Comparison of ENCODE assay signal across 36 cellular contexts in genomic region chrX:111861605-111862004, GRCh38. TPM values are rescaled to one million over a fixed set of nuclear protein-coding genes. Genes with fewer than 3 reads are reported as not detected.
"Had no signal": no experiment of that assay in that cellular context is flagged by ENCODE, and none has a peak within 500 bp of the region (broad histone marks: within the 10 kb centered on the region; RNA-seq: fewer than 3 reads in every experiment).

No MANE protein-coding gene starts in this region.

- H3K4me1 ChIP-seq: adrenal gland, body of pancreas, esophagus muscularis mucosa, foreskin keratinocyte, gastrocnemius medialis had no signal

- H3K36me3 ChIP-seq: adrenal gland, esophagus muscularis mucosa, gastrocnemius medialis, WERI-Rb-1 had no signal

- ATAC-seq: activated CD4-positive, CD25-positive, alpha-beta regulatory T cell treated with anti-CD3 and anti-CD28 coated beads, Interleukin-2, amount 50 U/mL, for 24 hours; activated CD8-positive, alpha-beta memory T cell treated with anti-CD3 and anti-CD28 coated beads, Interleukin-2, amount 10 ng/mL, durations not matched to agents 7 days and 5 days; activated CD8-positive, alpha-beta T cell treated with anti-CD3 and anti-CD28 coated beads, Interleukin-2, amount 10 ng/mL, durations not matched to agents 7 days and 5 days; activated naive CD8-positive, alpha-beta T cell treated with anti-CD3 and anti-CD28 coated beads, Interleukin-2, amount 50 U/mL, for 24 hours; body of pancreas; effector memory CD8-positive, alpha-beta T cell; foreskin keratinocyte; gastrocnemius medialis; T-helper 17 cell had no signal

- H3K27ac ChIP-seq: adrenal gland, body of pancreas, esophagus muscularis mucosa, foreskin keratinocyte, gastrocnemius medialis, WERI-Rb-1 had no signal

- H3K4me1 Mint-ChIP-seq: activated B cell treated with CpG ODN at 0.5 μM for 24 hours; activated CD4-positive, alpha-beta T cell treated with anti-CD3 and anti-CD28 coated beads, Interleukin-2, amount 10 ng/mL, durations not matched to agents 24 days and 14 days; activated CD8-positive, alpha-beta memory T cell treated with anti-CD3 and anti-CD28 coated beads, Interleukin-2, amount 10 ng/mL, durations not matched to agents 7 days and 5 days; activated naive CD4-positive, alpha-beta T cell treated with anti-CD3 and anti-CD28 coated beads, Interleukin-2, amount 50 U/mL, for 24 hours; activated naive CD8-positive, alpha-beta T cell treated with anti-CD3 and anti-CD28 coated beads for 36 hours; activated naive CD8-positive, alpha-beta T cell treated with anti-CD3 and anti-CD28 coated beads, Interleukin-2, amount 50 U/mL, for 24 hours; T-helper 17 cell had no signal

- H3K9me3 ChIP-seq: adrenal gland, body of pancreas, esophagus muscularis mucosa, gastrocnemius medialis had no signal

- H3K27me3 Mint-ChIP-seq: activated B cell treated with CpG ODN at 0.5 μM for 24 hours; activated CD4-positive, alpha-beta T cell treated with anti-CD3 and anti-CD28 coated beads, Interleukin-2, amount 10 ng/mL, durations not matched to agents 24 days and 14 days; activated CD8-positive, alpha-beta memory T cell treated with anti-CD3 and anti-CD28 coated beads, Interleukin-2, amount 10 ng/mL, durations not matched to agents 7 days and 5 days; activated naive CD8-positive, alpha-beta T cell treated with anti-CD3 and anti-CD28 coated beads for 36 hours; activated naive CD8-positive, alpha-beta T cell treated with anti-CD3 and anti-CD28 coated beads, Interleukin-2, amount 50 U/mL, for 24 hours had no signal

- H3K4me3 Mint-ChIP-seq: activated B cell treated with CpG ODN at 0.5 μM for 24 hours; activated CD4-positive, alpha-beta memory T cell treated with anti-CD3 and anti-CD28 coated beads for 36 hours; activated CD4-positive, alpha-beta T cell treated with anti-CD3 and anti-CD28 coated beads, Interleukin-2, amount 10 ng/mL, durations not matched to agents 24 days and 14 days; activated CD8-positive, alpha-beta memory T cell treated with anti-CD3 and anti-CD28 coated beads, Interleukin-2, amount 10 ng/mL, durations not matched to agents 7 days and 5 days; activated CD8-positive, alpha-beta T cell treated with anti-CD3 and anti-CD28 coated beads, Interleukin-2, amount 10 ng/mL, durations not matched to agents 7 days and 5 days; activated naive CD4-positive, alpha-beta T cell treated with anti-CD3 and anti-CD28 coated beads for 36 hours; activated naive CD4-positive, alpha-beta T cell treated with anti-CD3 and anti-CD28 coated beads, Interleukin-2, amount 50 U/mL, for 24 hours; activated naive CD8-positive, alpha-beta T cell treated with anti-CD3 and anti-CD28 coated beads for 36 hours; activated naive CD8-positive, alpha-beta T cell treated with anti-CD3 and anti-CD28 coated beads, Interleukin-2, amount 50 U/mL, for 24 hours; activated T-helper 1 cell treated with anti-CD3 and anti-CD28 coated beads, Interleukin-12 subunit alpha, Interleukin-12 subunit beta, Interleukin-2, Interleukin-4 antibody, amounts not matched to agents 30 ng/mL and 10 ng/mL and 1 ng/mL, durations not matched to agents 14 hours and 24 hours and 36 hours; effector memory CD8-positive, alpha-beta T cell; T-helper 17 cell; T-helper 2 cell treated with Interferon-gamma antibody and Interleukin-4, amounts not matched to agents 5 μg/mL and 100 μg/mL, for 36 hours had no signal

- H3K36me3 Mint-ChIP-seq: activated CD4-positive, alpha-beta memory T cell treated with anti-CD3 and anti-CD28 coated beads for 36 hours; activated CD8-positive, alpha-beta memory T cell treated with anti-CD3 and anti-CD28 coated beads, Interleukin-2, amount 10 ng/mL, durations not matched to agents 7 days and 5 days; activated naive CD4-positive, alpha-beta T cell treated with anti-CD3 and anti-CD28 coated beads, Interleukin-2, amount 50 U/mL, for 24 hours; activated naive CD8-positive, alpha-beta T cell treated with anti-CD3 and anti-CD28 coated beads for 36 hours had no signal

- H3K27me3 ChIP-seq: body of pancreas, foreskin keratinocyte had no signal

- H3K9me3 Mint-ChIP-seq: activated B cell treated with CpG ODN at 0.5 μM for 24 hours; activated CD4-positive, alpha-beta memory T cell treated with anti-CD3 and anti-CD28 coated beads for 36 hours; activated CD4-positive, alpha-beta T cell treated with anti-CD3 and anti-CD28 coated beads, Interleukin-2, amount 10 ng/mL, durations not matched to agents 24 days and 14 days; activated naive CD4-positive, alpha-beta T cell treated with anti-CD3 and anti-CD28 coated beads for 36 hours; activated naive CD4-positive, alpha-beta T cell treated with anti-CD3 and anti-CD28 coated beads, Interleukin-2, amount 50 U/mL, for 24 hours; activated naive CD8-positive, alpha-beta T cell treated with anti-CD3 and anti-CD28 coated beads for 36 hours; activated naive CD8-positive, alpha-beta T cell treated with anti-CD3 and anti-CD28 coated beads, Interleukin-2, amount 50 U/mL, for 24 hours; activated T-helper 1 cell treated with anti-CD3 and anti-CD28 coated beads, Interleukin-12 subunit alpha, Interleukin-12 subunit beta, Interleukin-2, Interleukin-4 antibody, amounts not matched to agents 30 ng/mL and 10 ng/mL and 1 ng/mL, durations not matched to agents 14 hours and 24 hours and 36 hours; activated T-helper 2 cell treated with anti-CD3 and anti-CD28 coated beads, Interferon-gamma antibody, Interleukin-2, Interleukin-4, amounts not matched to agents 10 μg/mL and 5 μg/mL and 100 μg/mL, durations not matched to agents 14 hours and 24 hours and 36 hours; effector memory CD8-positive, alpha-beta T cell; T-helper 2 cell treated with Interferon-gamma antibody and Interleukin-4, amounts not matched to agents 5 μg/mL and 100 μg/mL, for 36 hours had no signal

- H3K27ac Mint-ChIP-seq: activated B cell treated with CpG ODN at 0.5 μM for 24 hours; activated CD4-positive, alpha-beta memory T cell treated with anti-CD3 and anti-CD28 coated beads for 36 hours; activated CD4-positive, alpha-beta T cell treated with anti-CD3 and anti-CD28 coated beads, Interleukin-2, amount 10 ng/mL, durations not matched to agents 24 days and 14 days; activated CD8-positive, alpha-beta memory T cell treated with anti-CD3 and anti-CD28 coated beads, Interleukin-2, amount 10 ng/mL, durations not matched to agents 7 days and 5 days; activated CD8-positive, alpha-beta T cell treated with anti-CD3 and anti-CD28 coated beads, Interleukin-2, amount 10 ng/mL, durations not matched to agents 7 days and 5 days; activated naive CD4-positive, alpha-beta T cell treated with anti-CD3 and anti-CD28 coated beads for 36 hours; activated naive CD4-positive, alpha-beta T cell treated with anti-CD3 and anti-CD28 coated beads, Interleukin-2, amount 50 U/mL, for 24 hours; activated naive CD8-positive, alpha-beta T cell treated with anti-CD3 and anti-CD28 coated beads for 36 hours; activated naive CD8-positive, alpha-beta T cell treated with anti-CD3 and anti-CD28 coated beads, Interleukin-2, amount 50 U/mL, for 24 hours; activated T-helper 1 cell treated with anti-CD3 and anti-CD28 coated beads, Interleukin-12 subunit alpha, Interleukin-12 subunit beta, Interleukin-2, Interleukin-4 antibody, amounts not matched to agents 30 ng/mL and 10 ng/mL and 1 ng/mL, durations not matched to agents 14 hours and 24 hours and 36 hours; activated T-helper 2 cell treated with anti-CD3 and anti-CD28 coated beads, Interferon-gamma antibody, Interleukin-2, Interleukin-4, amounts not matched to agents 10 μg/mL and 5 μg/mL and 100 μg/mL, durations not matched to agents 14 hours and 24 hours and 36 hours; effector memory CD8-positive, alpha-beta T cell; T-helper 17 cell; T-helper 2 cell treated with Interferon-gamma antibody and Interleukin-4, amounts not matched to agents 5 μg/mL and 100 μg/mL, for 36 hours had no signal

- H3K4me3 ChIP-seq: adrenal gland, body of pancreas, esophagus muscularis mucosa, gastrocnemius medialis had no signal

- DNase-seq: activated B cell treated with CpG ODN at 0.5 μM for 24 hours; activated CD4-positive, alpha-beta memory T cell treated with anti-CD3 and anti-CD28 coated beads for 36 hours; activated CD4-positive, alpha-beta T cell treated with anti-CD3 and anti-CD28 coated beads, Interleukin-2, amount 10 ng/mL, durations not matched to agents 24 days and 14 days; activated CD8-positive, alpha-beta memory T cell treated with anti-CD3 and anti-CD28 coated beads, Interleukin-2, amount 10 ng/mL, durations not matched to agents 7 days and 5 days; activated CD8-positive, alpha-beta memory T cell treated with anti-CD3 and anti-CD28 coated beads, Interleukin-2, amount 50 U/mL, for 4 hours; activated CD8-positive, alpha-beta T cell treated with anti-CD3 and anti-CD28 coated beads, Interleukin-2, amount 10 ng/mL, durations not matched to agents 7 days and 5 days; activated effector memory CD4-positive, alpha-beta T cell treated with anti-CD3 and anti-CD28 coated beads, Interleukin-2, amount 50 U/mL, for 16 hours; activated naive CD4-positive, alpha-beta T cell treated with anti-CD3 and anti-CD28 coated beads for 36 hours; activated naive CD8-positive, alpha-beta T cell treated with anti-CD3 and anti-CD28 coated beads for 36 hours; activated naive CD8-positive, alpha-beta T cell treated with anti-CD3 and anti-CD28 coated beads, Interleukin-2, amount 50 U/mL, for 24 hours; activated T-cell treated with anti-CD3 and anti-CD28 coated beads, Interleukin-2, amount 50 U/mL, for 1 hour; activated T-cell treated with anti-CD3 and anti-CD28 coated beads, Interleukin-2, amount 50 U/mL, for 48 hours; adrenal gland; amygdala; aorta; body of pancreas; caudate nucleus; cortex of kidney; dermis blood vessel endothelial cell; effector CD4-positive, alpha-beta T cell; effector memory CD8-positive, alpha-beta T cell; erythroblast; foreskin keratinocyte; gastrocnemius medialis; T-helper 1 cell; T-helper 17 cell; T1000; WERI-Rb-1 had no signal

RNA-seq across cellular contexts. Expression of gene TRPC5OS, which starts 14.4 kb away (rescaled TPM):
- total RNA-seq: activated B cell treated with CpG ODN at 0.5 μM for 24 hours; activated CD4-positive, alpha-beta memory T cell treated with anti-CD3 and anti-CD28 coated beads for 36 hours; activated CD4-positive, alpha-beta T cell treated with anti-CD3 and anti-CD28 coated beads, Interleukin-2, amount 10 ng/mL, durations not matched to agents 24 days and 14 days; activated CD8-positive, alpha-beta memory T cell treated with anti-CD3 and anti-CD28 coated beads for 36 hours; activated CD8-positive, alpha-beta memory T cell treated with anti-CD3 and anti-CD28 coated beads, Interleukin-2, amount 10 ng/mL, durations not matched to agents 7 days and 5 days; activated CD8-positive, alpha-beta T cell treated with anti-CD3 and anti-CD28 coated beads, Interleukin-2, amount 10 ng/mL, durations not matched to agents 7 days and 5 days; activated naive CD4-positive, alpha-beta T cell treated with anti-CD3 and anti-CD28 coated beads for 36 hours; activated naive CD8-positive, alpha-beta T cell treated with anti-CD3 and anti-CD28 coated beads for 36 hours; activated T-helper 1 cell treated with anti-CD3 and anti-CD28 coated beads, Interleukin-12 subunit alpha, Interleukin-12 subunit beta, Interleukin-2, Interleukin-4 antibody, amounts not matched to agents 30 ng/mL and 10 ng/mL and 1 ng/mL, durations not matched to agents 14 hours and 24 hours and 36 hours; activated T-helper 2 cell treated with anti-CD3 and anti-CD28 coated beads, Interferon-gamma antibody, Interleukin-2, Interleukin-4, amounts not matched to agents 10 μg/mL and 5 μg/mL and 100 μg/mL, durations not matched to agents 14 hours and 24 hours and 36 hours; adrenal gland; aorta; chondrocyte; dermis blood vessel endothelial cell; esophagus muscularis mucosa; foreskin keratinocyte; gastrocnemius medialis; T-helper 17 cell had no signal
